8 cellular contexts compared by ENCODE assay signal in the genomic region with DNA sequence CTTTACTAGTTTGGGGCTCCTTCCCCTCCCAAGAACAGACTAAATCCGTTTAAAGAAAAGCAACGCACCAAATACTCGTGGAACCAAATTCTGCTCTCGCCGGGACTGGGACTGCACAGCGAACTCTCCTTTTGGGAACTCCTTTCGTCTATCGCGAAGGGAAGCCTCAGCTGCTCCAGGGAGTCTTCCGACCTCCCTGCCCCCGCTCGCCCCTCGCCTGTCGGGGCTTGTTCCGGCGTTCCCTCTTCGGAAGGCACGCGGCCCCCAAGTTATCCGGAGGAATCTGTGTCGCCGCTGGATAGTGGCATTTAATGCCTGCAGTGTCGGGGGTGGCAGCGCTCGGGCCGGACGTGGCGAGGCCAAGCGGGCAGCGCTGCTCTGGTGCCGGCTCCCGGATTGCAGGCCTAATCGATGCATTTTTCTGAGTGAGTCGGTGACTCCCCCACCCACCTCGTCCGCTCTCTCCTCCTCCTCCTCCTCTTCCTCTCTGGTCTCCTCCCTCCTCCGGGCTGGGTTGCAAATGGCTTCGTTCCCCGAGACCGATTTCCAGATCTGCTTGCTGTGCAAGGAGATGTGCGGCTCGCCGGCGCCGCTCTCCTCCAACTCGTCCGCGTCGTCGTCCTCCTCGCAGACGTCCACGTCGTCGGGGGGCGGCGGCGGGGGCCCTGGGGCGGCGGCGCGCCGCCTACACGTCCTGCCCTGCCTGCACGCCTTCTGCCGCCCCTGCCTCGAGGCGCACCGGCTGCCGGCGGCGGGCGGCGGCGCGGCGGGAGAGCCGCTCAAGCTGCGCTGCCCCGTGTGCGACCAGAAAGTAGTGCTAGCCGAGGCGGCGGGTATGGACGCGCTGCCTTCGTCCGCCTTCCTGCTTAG. TPM values are rescaled to one million over a fixed set of nuclear protein-coding genes. Genes with fewer than 3 reads are reported as not detected.
DNase-seq lines count a peak whose midpoint lies in the region; TF ChIP-seq lines count a peak whose summit lies in the region.

Gene TRIM71, plus strand, starts transcription at position 437 of the 870 bp plus-strand sequence. Its CDS starts 84 bp downstream, at position 521.

- no peak for TF ChIP-seq CTCF in GM20000 (IDR thresholded peaks at IDR 0.05; ENCODE audit: extremely low read depth, missing control alignments)
- TF ChIP-seq CTCF in kidney epithelial cell (IDR thresholded peaks at IDR 0.05; ENCODE audit: insufficient read depth, low read length, poor library complexity, severe bottlenecking): no peak

- H3K36me3 ChIP-seq in ACC112 (ENCODE audit: insufficient read depth, low read length): no peaks in the 10 kb centered on the region
- no peaks in the 10 kb centered on the region for H3K36me3 ChIP-seq in kidney epithelial cell (ENCODE audit: control insufficient read depth, insufficient read depth, low read length)

- no peaks in the 10 kb centered on the region for H3K9me3 Mint-ChIP-seq in activated T-helper 2 cell treated with anti-CD3 and anti-CD28 coated beads, Interferon-gamma antibody, Interleukin-2, Interleukin-4, amounts not matched to agents 10 μg/mL and 5 μg/mL and 100 μg/mL, durations not matched to agents 14 hours and 24 hours and 36 hours
- H3K9me3 Mint-ChIP-seq in stimulated activated naive CD8-positive, alpha-beta T cell treated with anti-CD3 and anti-CD28 coated beads, Interleukin-15, Interleukin-2, amounts not matched to agents 100 ng/mL and 50 ng/mL, for 24 hours: no peaks in the 10 kb centered on the region

- peaks cover 21% of the 10 kb centered on the region for H3K4me1 Mint-ChIP-seq in activated T-helper 2 cell treated with anti-CD3 and anti-CD28 coated beads, Interferon-gamma antibody, Interleukin-2, Interleukin-4, amounts not matched to agents 10 μg/mL and 5 μg/mL and 100 μg/mL, durations not matched to agents 14 hours and 24 hours and 36 hours (ENCODE audit: low read depth)
- H3K4me1 Mint-ChIP-seq in stimulated activated naive CD8-positive, alpha-beta T cell treated with anti-CD3 and anti-CD28 coated beads, Interleukin-15, Interleukin-2, amounts not matched to agents 100 ng/mL and 50 ng/mL, for 24 hours (ENCODE audit: low read depth): peaks cover 24% of the 10 kb centered on the region

- H3K27ac Mint-ChIP-seq in activated T-helper 2 cell treated with anti-CD3 and anti-CD28 coated beads, Interferon-gamma antibody, Interleukin-2, Interleukin-4, amounts not matched to agents 10 μg/mL and 5 μg/mL and 100 μg/mL, durations not matched to agents 14 hours and 24 hours and 36 hours: no peak within 1 kb of the TSS
- H3K27ac Mint-ChIP-seq in stimulated activated naive CD8-positive, alpha-beta T cell treated with anti-CD3 and anti-CD28 coated beads, Interleukin-15, Interleukin-2, amounts not matched to agents 100 ng/mL and 50 ng/mL, for 24 hours: peak within 1 kb of the TSS; percentile 54

- peak within 1 kb of the TSS; percentile 76 for H3K4me3 Mint-ChIP-seq in activated T-helper 2 cell treated with anti-CD3 and anti-CD28 coated beads, Interferon-gamma antibody, Interleukin-2, Interleukin-4, amounts not matched to agents 10 μg/mL and 5 μg/mL and 100 μg/mL, durations not matched to agents 14 hours and 24 hours and 36 hours (ENCODE audit: low read depth)
- H3K4me3 Mint-ChIP-seq in stimulated activated naive CD8-positive, alpha-beta T cell treated with anti-CD3 and anti-CD28 coated beads, Interleukin-15, Interleukin-2, amounts not matched to agents 100 ng/mL and 50 ng/mL, for 24 hours: peak within 1 kb of the TSS; percentile 70

- H3K36me3 Mint-ChIP-seq in activated T-helper 2 cell treated with anti-CD3 and anti-CD28 coated beads, Interferon-gamma antibody, Interleukin-2, Interleukin-4, amounts not matched to agents 10 μg/mL and 5 μg/mL and 100 μg/mL, durations not matched to agents 14 hours and 24 hours and 36 hours (ENCODE audit: low read depth): peaks cover 5% of the 10 kb centered on the region
- H3K36me3 Mint-ChIP-seq in stimulated activated naive CD8-positive, alpha-beta T cell treated with anti-CD3 and anti-CD28 coated beads, Interleukin-15, Interleukin-2, amounts not matched to agents 100 ng/mL and 50 ng/mL, for 24 hours (ENCODE audit: low read depth): no peaks in the 10 kb centered on the region

- H2AFZ ChIP-seq in ACC112 (ENCODE audit: low read length, unreplicated experiment): peak within 1 kb of the TSS; percentile 94

- peaks cover 68% of the 10 kb centered on the region for H3K27me3 Mint-ChIP-seq in activated T-helper 2 cell treated with anti-CD3 and anti-CD28 coated beads, Interferon-gamma antibody, Interleukin-2, Interleukin-4, amounts not matched to agents 10 μg/mL and 5 μg/mL and 100 μg/mL, durations not matched to agents 14 hours and 24 hours and 36 hours (ENCODE audit: low read depth)
- peaks cover 71% of the 10 kb centered on the region for H3K27me3 Mint-ChIP-seq in stimulated activated naive CD8-positive, alpha-beta T cell treated with anti-CD3 and anti-CD28 coated beads, Interleukin-15, Interleukin-2, amounts not matched to agents 100 ng/mL and 50 ng/mL, for 24 hours

- DNase-seq in GM20000 (ENCODE audit: low spot score): peak; percentile 65
- peak; percentile 12 for DNase-seq in activated T-helper 2 cell treated with anti-CD3 and anti-CD28 coated beads, Interferon-gamma antibody, Interleukin-2, Interleukin-4, amounts not matched to agents 10 μg/mL and 5 μg/mL and 100 μg/mL, durations not matched to agents 14 hours and 24 hours and 36 hours (ENCODE audit: low spot score)
- no peak for DNase-seq in kidney epithelial cell (ENCODE audit: low read depth)
- no peak for DNase-seq in cortex of kidney (lab: John Stamatoyannopoulos, UW)
- no peak for DNase-seq in globus pallidus (ENCODE audit: low spot score)
- DNase-seq in NCI-H1436 treated with DMSO at 0.1 percent for 48 hours (lab: John Stamatoyannopoulos, UW): no peak

- intact Hi-C loops in activated T-helper 2 cell treated with anti-CD3 and anti-CD28 coated beads, Interferon-gamma antibody, Interleukin-2, Interleukin-4, amounts not matched to agents 10 μg/mL and 5 μg/mL and 100 μg/mL, durations not matched to agents 14 hours and 24 hours and 36 hours (cut with micrococcal nuclease): loop anchor here (2.0 to 5.0 kb wide), 2 partner anchors 37 to 400 kb away; partner anchors contain the start of gene SUSD5

- no peaks in the 10 kb centered on the region for H3K4me1 ChIP-seq in ACC112 (ENCODE audit: control insufficient read depth, insufficient read depth, low read length, unreplicated experiment)

- H3K27me3 ChIP-seq in ACC112 (ENCODE audit: insufficient read depth, low read length): peaks cover 85% of the 10 kb centered on the region
- peaks cover 36% of the 10 kb centered on the region for H3K27me3 ChIP-seq in kidney epithelial cell (ENCODE audit: control insufficient read depth, insufficient read depth, low read length)

- H3K79me2 ChIP-seq in ACC112 (ENCODE audit: control insufficient read depth, insufficient read depth, low read length, unreplicated experiment): no peaks in the 10 kb centered on the region

- H3K4me3 ChIP-seq in ACC112 (ENCODE audit: low read depth, low read length): peak within 1 kb of the TSS; percentile 72
- peak within 1 kb of the TSS; percentile 58 for H3K4me3 ChIP-seq in kidney epithelial cell (ENCODE audit: low read depth, low read length)

- H3K27ac ChIP-seq in ACC112 (ENCODE audit: low read depth, low read length): no peak within 1 kb of the TSS

RNA-seq across cellular contexts. Expression of gene TRIM71, which starts in this region (rescaled TPM):
- total RNA-seq in activated T-helper 2 cell treated with anti-CD3 and anti-CD28 coated beads, Interferon-gamma antibody, Interleukin-2, Interleukin-4, amounts not matched to agents 10 μg/mL and 5 μg/mL and 100 μg/mL, durations not matched to agents 14 hours and 24 hours and 36 hours: 0.05 and 0.07 TPM in 2 replicates
- total RNA-seq in kidney epithelial cell: 2.4 and 2.6 TPM in 2 replicates

Comparison
In these comparisons a context has a peak if more than half of its experiments do, and no peak if none do; other contexts are left out.
1. Peak in DNase-seq in activated T-helper 2 cell treated with anti-CD3 and anti-CD28 coated beads, Interferon-gamma antibody, Interleukin-2, Interleukin-4, amounts not matched to agents 10 μg/mL and 5 μg/mL and 100 μg/mL, durations not matched to agents 14 hours and 24 hours and 36 hours; RNA of the gene not detected or under 1 TPM.